Comparison of ENCODE assay signal across 20 cellular contexts in genomic region chr6:145755682-145756081, GRCh38.
"Had no signal": no experiment of that assay in that cellular context is flagged by ENCODE, and none has a peak within 500 bp of the region (broad histone marks: within the 10 kb centered on the region; RNA-seq: fewer than 3 reads in every experiment).

No MANE protein-coding gene starts in this region.

- DNase-seq: activated CD4-positive, alpha-beta T cell treated with anti-CD3 and anti-CD28 coated beads, Interleukin-2, amount 10 ng/mL, durations not matched to agents 7 days and 5 days; activated CD4-positive, CD25-positive, alpha-beta regulatory T cell treated with anti-CD3 and anti-CD28 coated beads, Interleukin-2, amount 50 U/mL, for 72 hours; activated T-cell treated with anti-CD3 and anti-CD28 coated beads, Interleukin-2, amount 50 U/mL, for 1 hour; esophagus squamous epithelium; hypothalamus; left ventricle myocardium superior; naive thymus-derived CD8-positive, alpha-beta T cell; spleen; stimulated activated CD4-positive, alpha-beta T cell treated with anti-CD3 and anti-CD28 coated beads, Interleukin-4, amount 100 ng/mL, for 24 hours; stimulated activated naive CD8-positive, alpha-beta T cell treated with anti-CD3 and anti-CD28 coated beads, Interleukin-15, Interleukin-2, amounts not matched to agents 100 U/mL and 50 U/mL, for 24 hours; T-cell; WERI-Rb-1 had no signal

- H3K9me3 ChIP-seq: adrenal gland, esophagus squamous epithelium, gastrocnemius medialis, prostate gland, spleen had no signal

- H3K36me3 ChIP-seq: adrenal gland, esophagus squamous epithelium, gastrocnemius medialis, neural progenitor cell, prostate gland, spleen, WERI-Rb-1 had no signal

- H3K4me2 ChIP-seq: neural progenitor cell had no signal

- H3K4me1 Mint-ChIP-seq: activated CD4-positive, alpha-beta T cell treated with anti-CD3 and anti-CD28 coated beads, Interleukin-2, amount 10 ng/mL, durations not matched to agents 7 days and 5 days; activated T-helper 17 cell treated with anti-CD3 and anti-CD28 coated beads, Interleukin-2, amount 50 U/mL, for 72 hours; T-cell had no signal

- ATAC-seq: activated T-helper 17 cell treated with anti-CD3 and anti-CD28 coated beads, Interleukin-2, amount 50 U/mL, for 72 hours; naive thymus-derived CD8-positive, alpha-beta T cell; stimulated activated naive CD8-positive, alpha-beta T cell treated with anti-CD3 and anti-CD28 coated beads, Interleukin-15, Interleukin-2, amounts not matched to agents 100 U/mL and 50 U/mL, for 24 hours; T-cell had no signal

- H3K9ac ChIP-seq: neural progenitor cell had no signal

- H3K4me3 Mint-ChIP-seq: activated CD4-positive, alpha-beta T cell treated with anti-CD3 and anti-CD28 coated beads, Interleukin-2, amount 10 ng/mL, durations not matched to agents 7 days and 5 days; activated naive CD8-positive, alpha-beta T cell; activated T-helper 17 cell treated with anti-CD3 and anti-CD28 coated beads, Interleukin-2, amount 50 U/mL, for 72 hours; naive thymus-derived CD8-positive, alpha-beta T cell; neural progenitor cell; T-cell; T-helper 2 cell treated with Interferon-gamma antibody and Interleukin-4, amounts not matched to agents 5 μg/mL and 100 μg/mL, for 36 hours had no signal

- H3K36me3 Mint-ChIP-seq: naive thymus-derived CD8-positive, alpha-beta T cell; neural progenitor cell; T-cell had no signal

- H3K9me3 Mint-ChIP-seq: activated CD4-positive, alpha-beta T cell treated with anti-CD3 and anti-CD28 coated beads, Interleukin-2, amount 10 ng/mL, durations not matched to agents 7 days and 5 days; activated T-helper 17 cell treated with anti-CD3 and anti-CD28 coated beads, Interleukin-2, amount 50 U/mL, for 72 hours; naive thymus-derived CD8-positive, alpha-beta T cell; neural progenitor cell; T-helper 2 cell treated with Interferon-gamma antibody and Interleukin-4, amounts not matched to agents 5 μg/mL and 100 μg/mL, for 36 hours had no signal

- H2AFZ ChIP-seq: neural progenitor cell had no signal

- H3K4me1 ChIP-seq: adrenal gland, esophagus squamous epithelium, gastrocnemius medialis, neural progenitor cell, prostate gland had no signal

- H3K27ac ChIP-seq: adrenal gland, coronary artery, esophagus squamous epithelium, gastrocnemius medialis, neural progenitor cell, prostate gland, spleen, WERI-Rb-1 had no signal

- H3K27ac Mint-ChIP-seq: activated CD4-positive, alpha-beta T cell treated with anti-CD3 and anti-CD28 coated beads, Interleukin-2, amount 10 ng/mL, durations not matched to agents 7 days and 5 days; activated naive CD8-positive, alpha-beta T cell; activated T-helper 17 cell treated with anti-CD3 and anti-CD28 coated beads, Interleukin-2, amount 50 U/mL, for 72 hours; naive thymus-derived CD8-positive, alpha-beta T cell; neural progenitor cell; T-cell; T-helper 2 cell treated with Interferon-gamma antibody and Interleukin-4, amounts not matched to agents 5 μg/mL and 100 μg/mL, for 36 hours had no signal

- H3K27me3 ChIP-seq: adrenal gland, esophagus squamous epithelium, gastrocnemius medialis, neural progenitor cell, spleen had no signal

- H3K4me3 ChIP-seq: adrenal gland, coronary artery, esophagus squamous epithelium, gastrocnemius medialis, neural progenitor cell, prostate gland, spleen had no signal

- H3K27me3 Mint-ChIP-seq: activated T-helper 17 cell treated with anti-CD3 and anti-CD28 coated beads, Interleukin-2, amount 50 U/mL, for 72 hours had no signal
